Comparison of ENCODE assay signal across 8 cellular contexts in genomic region chr19:1590641-1591397, GRCh38. TPM values are rescaled to one million over a fixed set of nuclear protein-coding genes. Genes with fewer than 3 reads are reported as not detected.
DNase-seq lines count a peak whose midpoint lies in the region; ATAC-seq and TF ChIP-seq lines count a peak whose summit lies in the region.

No MANE protein-coding gene starts in this region.

- no peaks in the 10 kb centered on the region for H3K9me3 Mint-ChIP-seq in neural progenitor cell

- H3K9me3 ChIP-seq in BE2C (no peaks in the 10 kb centered on the region), neural progenitor cell (ENCODE audit: low read depth) (no peaks in the 10 kb centered on the region)
- H3K9me3 ChIP-seq in effector memory CD4-positive, alpha-beta T cell (ENCODE audit: control insufficient read depth, low read length) = no peaks in the 10 kb centered on the region

- H3K9ac ChIP-seq in neural progenitor cell = peak overlapping the region; percentile 82

- H4K20me1 ChIP-seq in neural progenitor cell (ENCODE audit: low read depth) = peaks cover 53% of the 10 kb centered on the region

- H3K27ac ChIP-seq in effector memory CD4-positive, alpha-beta T cell (ENCODE audit: insufficient read depth, low read length, poor library complexity, severe bottlenecking) = peak overlapping the region; percentile 88
- H3K27ac ChIP-seq in neural progenitor cell = peak overlapping the region; percentile 98

- H3K27ac Mint-ChIP-seq in neural progenitor cell = peak overlapping the region; percentile 99

- intact Hi-C loops in posterior cingulate gyrus (cut with DNase I) = no loop called here

- peaks cover 5% of the 10 kb centered on the region for H3K4me1 ChIP-seq in BE2C
- peaks cover 18% of the 10 kb centered on the region for H3K4me1 ChIP-seq in effector memory CD4-positive, alpha-beta T cell (ENCODE audit: control insufficient read depth, insufficient read depth, low read length, poor library complexity, severe bottlenecking)
- peaks cover 15% of the 10 kb centered on the region for H3K4me1 ChIP-seq in neural progenitor cell

- peak overlapping the region; percentile 94 for H3K4me3 Mint-ChIP-seq in neural progenitor cell

- H2AFZ ChIP-seq in neural progenitor cell (replicated peaks) = no peak overlapping the region

- TF ChIP-seq CTCF in BE2C (IDR thresholded peaks at IDR 0.05; ENCODE audit: low read depth, low read length) (peak; percentile 58), neural progenitor cell (IDR thresholded peaks at IDR 0.05) (peak; percentile 31)

- H3K4me2 ChIP-seq in neural progenitor cell = peak overlapping the region; percentile 89

- H3K36me3 Mint-ChIP-seq in neural progenitor cell = peaks cover 25% of the 10 kb centered on the region

- peak overlapping the region; percentile 100 for H3K4me3 ChIP-seq in BE2C (ENCODE audit: low read depth, low read length)
- peak overlapping the region; percentile 99 for H3K4me3 ChIP-seq in effector memory CD4-positive, alpha-beta T cell (ENCODE audit: insufficient read depth, low read depth, low read length, poor library complexity, severe bottlenecking)
- peak overlapping the region; percentile 77 for H3K4me3 ChIP-seq in neural progenitor cell

- peaks cover 3% of the 10 kb centered on the region for H3K27me3 Mint-ChIP-seq in neural progenitor cell (ENCODE audit: insufficient read depth, low read depth)

- H3F3A ChIP-seq in neural progenitor cell (ENCODE audit: low read depth) = peaks cover 44% of the 10 kb centered on the region

- no peak for ATAC-seq in HG02759 (IDR thresholded peaks at IDR 0.05; ENCODE audit: unreplicated experiment)
- ATAC-seq in HG03135 (IDR thresholded peaks at IDR 0.05; ENCODE audit: unreplicated experiment) = no peak

- H3K79me2 ChIP-seq in neural progenitor cell (ENCODE audit: low read depth) = peaks cover 63% of the 10 kb centered on the region

- H3K27me3 ChIP-seq in BE2C (no peaks in the 10 kb centered on the region), neural progenitor cell (no peaks in the 10 kb centered on the region)
- no peaks in the 10 kb centered on the region for H3K27me3 ChIP-seq in effector memory CD4-positive, alpha-beta T cell (replicated peaks; ENCODE audit: control insufficient read depth, insufficient read depth, low read length, poor library complexity, severe bottlenecking)

- peak; percentile 68 for DNase-seq in BE2C
- DNase-seq in GM19238 (ENCODE audit: insufficient read length, low spot score) = peak; percentile 61
- DNase-seq in SK-MEL-5 (ENCODE audit: low read depth, low spot score) = peak; percentile 26
- no peak for DNase-seq in effector memory CD4-positive, alpha-beta T cell
- DNase-seq in neural progenitor cell (ENCODE audit: low spot score) = peak; percentile 54
- DNase-seq in posterior cingulate gyrus = no peak

- H3K36me3 ChIP-seq in BE2C (peaks cover 21% of the 10 kb centered on the region), neural progenitor cell (no peaks in the 10 kb centered on the region)
- H3K36me3 ChIP-seq in effector memory CD4-positive, alpha-beta T cell (ENCODE audit: control insufficient read depth, insufficient read depth, low read length) = no peaks in the 10 kb centered on the region

- peaks cover 23% of the 10 kb centered on the region for H3K4me1 Mint-ChIP-seq in neural progenitor cell

- in situ Hi-C loops in SK-MEL-5 (cut with HindIII; ENCODE audit: low pct_unique_long_range_greater_than_20kb, low sequenced_read_pairs) = no loop called here

RNA-seq across cellular contexts. Expression of gene MBD3, which starts 1.8 kb away (rescaled TPM):
- 84.3 TPM for polyA plus RNA-seq in BE2C (2012; ENCODE audit: insufficient read depth, insufficient read length, low read depth)
- total RNA-seq in SK-MEL-5 (2014; rRNA removed; shearing (Covaris generic)) = 76.4 and 84.2 TPM in 2 replicates
- polyA plus RNA-seq in SK-MEL-5 (2015; cell fraction: cytosol; rRNA removed) = 100 and 107 TPM in 2 replicates
- 86.3 and 103 TPM in 2 replicates for polyA plus RNA-seq in SK-MEL-5 (2015; cell fraction: nucleus; rRNA removed)
- total RNA-seq in neural progenitor cell (ENCODE audit: low replicate concordance) = 34.2 and 117 TPM in 2 replicates

RNA-seq across cellular contexts. Expression of gene UQCR11, which starts 14.4 kb away (rescaled TPM):
- polyA plus RNA-seq in BE2C (2012; ENCODE audit: insufficient read depth, insufficient read length, low read depth) = 445 TPM
- total RNA-seq in SK-MEL-5 (2014; rRNA removed; shearing (Covaris generic)) = 150 and 162 TPM in 2 replicates
- 114 and 197 TPM in 2 replicates for polyA plus RNA-seq in SK-MEL-5 (2015; cell fraction: cytosol; rRNA removed)
- 25.7 and 30.1 TPM in 2 replicates for polyA plus RNA-seq in SK-MEL-5 (2015; cell fraction: nucleus; rRNA removed)
- 37.4 and 51.4 TPM in 2 replicates for total RNA-seq in neural progenitor cell (ENCODE audit: low replicate concordance)

RNA-seq across cellular contexts. Expression of gene MEX3D, which starts 22.7 kb away (rescaled TPM):
- 27.1 TPM for polyA plus RNA-seq in BE2C (2012; ENCODE audit: insufficient read depth, insufficient read length, low read depth)
- 7.9 and 11.6 TPM in 2 replicates for total RNA-seq in SK-MEL-5 (2014; rRNA removed; shearing (Covaris generic))
- 11.5 and 16.0 TPM in 2 replicates for polyA plus RNA-seq in SK-MEL-5 (2015; cell fraction: cytosol; rRNA removed)
- polyA plus RNA-seq in SK-MEL-5 (2015; cell fraction: nucleus; rRNA removed) = 0.19 and 2.1 TPM in 2 replicates
- total RNA-seq in neural progenitor cell (ENCODE audit: low replicate concordance) = 15.9 and 87.3 TPM in 2 replicates

Comparison
In these comparisons a context has a peak if more than half of its experiments do, and no peak if none do; other contexts are left out.
1. DNase-seq: peak in BE2C (single experiment), GM19238 (single experiment), SK-MEL-5 (single experiment) and neural progenitor cell (single experiment); none in effector memory CD4-positive, alpha-beta T cell (0 of 3) and posterior cingulate gyrus (0 of 10).
2. Peak in every context shown above with its lines, with median percentiles within 50 percentile points of each other: H3K4me3 ChIP-seq.